ENCODE assay signal across 1 cellular context in genomic region chr1:21532992-21533534, GRCh38.
TF ChIP-seq lines count a peak whose summit lies in the region.

No MANE protein-coding gene starts in this region.

TF ChIP-seq in HepG2, 621 proteins besides CTCF, POLR2A, EP300 and RAD21:
- TF ChIP-seq RFX3 (CRISPR knock-in tag; IDR thresholded peaks at IDR 0.05), result no peak
- peak; percentile 86; the same call in 1 of the 2 replicates for TF ChIP-seq ZNF768 (CRISPR knock-in tag; IDR thresholded peaks at IDR 0.05)
